ENCODE assay signal across 1 cellular context in the genomic region with DNA sequence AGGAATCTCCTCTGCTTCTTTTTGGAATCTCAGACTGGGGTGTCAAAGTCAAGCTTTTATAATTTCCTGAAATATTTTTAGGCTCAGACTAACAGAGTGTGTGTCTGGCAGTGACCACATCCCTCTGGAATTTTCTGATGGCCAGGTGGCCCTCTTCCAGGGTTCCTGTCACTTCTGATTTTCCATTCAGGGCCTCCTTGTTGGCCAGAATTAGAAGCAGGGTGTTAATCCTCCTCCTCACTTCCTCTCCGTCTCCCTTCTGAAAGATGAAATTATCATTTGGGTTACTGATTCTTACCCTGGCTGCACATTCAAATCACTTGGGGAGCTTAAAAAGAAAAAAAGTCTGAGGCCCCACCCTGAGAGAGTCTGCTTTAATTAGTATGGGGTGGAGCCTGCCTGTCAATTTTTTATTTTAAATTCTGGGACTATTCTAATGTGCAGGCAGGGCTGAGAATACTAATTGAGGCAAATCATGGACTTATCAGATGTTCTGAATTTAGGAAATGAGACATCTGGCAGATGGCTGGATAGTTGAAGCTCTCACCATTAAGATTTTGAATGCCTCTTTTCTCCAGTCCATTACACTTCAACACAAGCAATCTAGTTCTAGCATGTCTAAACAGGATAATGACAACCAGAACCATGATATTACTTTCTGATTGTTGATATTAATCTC.
TF ChIP-seq lines count a peak whose summit lies in the region.

No MANE protein-coding gene starts in this region.

TF ChIP-seq in SK-N-SH, 30 proteins besides CTCF, POLR2A, EP300 and RAD21 (continued from another document):
- TF ChIP-seq CHD2 (IDR thresholded peaks at IDR 0.05; ENCODE audit: low read length, partially characterized antibody) (no peak), GATA2 (CRISPR knock-in tag; IDR thresholded peaks at IDR 0.05) (peak; percentile 88), NFIC (IDR thresholded peaks at IDR 0.05; ENCODE audit: borderline replicate concordance) (peak; percentile 66), MXI1 (IDR thresholded peaks at IDR 0.05; ENCODE audit: low read depth, low read length) (no peak), ELF1 (IDR thresholded peaks at IDR 0.05) (no peak), YY1 (IDR thresholded peaks at IDR 0.05; ENCODE audit: low read depth) (no peak), POLR2AphosphoS5 (IDR thresholded peaks at IDR 0.05; ENCODE audit: low read depth, low read length) (no peak; the same call in 1 of the 2 replicates), TCF12 (IDR thresholded peaks at IDR 0.05) (peak; percentile 86)
- TF ChIP-seq, protein P1, sequence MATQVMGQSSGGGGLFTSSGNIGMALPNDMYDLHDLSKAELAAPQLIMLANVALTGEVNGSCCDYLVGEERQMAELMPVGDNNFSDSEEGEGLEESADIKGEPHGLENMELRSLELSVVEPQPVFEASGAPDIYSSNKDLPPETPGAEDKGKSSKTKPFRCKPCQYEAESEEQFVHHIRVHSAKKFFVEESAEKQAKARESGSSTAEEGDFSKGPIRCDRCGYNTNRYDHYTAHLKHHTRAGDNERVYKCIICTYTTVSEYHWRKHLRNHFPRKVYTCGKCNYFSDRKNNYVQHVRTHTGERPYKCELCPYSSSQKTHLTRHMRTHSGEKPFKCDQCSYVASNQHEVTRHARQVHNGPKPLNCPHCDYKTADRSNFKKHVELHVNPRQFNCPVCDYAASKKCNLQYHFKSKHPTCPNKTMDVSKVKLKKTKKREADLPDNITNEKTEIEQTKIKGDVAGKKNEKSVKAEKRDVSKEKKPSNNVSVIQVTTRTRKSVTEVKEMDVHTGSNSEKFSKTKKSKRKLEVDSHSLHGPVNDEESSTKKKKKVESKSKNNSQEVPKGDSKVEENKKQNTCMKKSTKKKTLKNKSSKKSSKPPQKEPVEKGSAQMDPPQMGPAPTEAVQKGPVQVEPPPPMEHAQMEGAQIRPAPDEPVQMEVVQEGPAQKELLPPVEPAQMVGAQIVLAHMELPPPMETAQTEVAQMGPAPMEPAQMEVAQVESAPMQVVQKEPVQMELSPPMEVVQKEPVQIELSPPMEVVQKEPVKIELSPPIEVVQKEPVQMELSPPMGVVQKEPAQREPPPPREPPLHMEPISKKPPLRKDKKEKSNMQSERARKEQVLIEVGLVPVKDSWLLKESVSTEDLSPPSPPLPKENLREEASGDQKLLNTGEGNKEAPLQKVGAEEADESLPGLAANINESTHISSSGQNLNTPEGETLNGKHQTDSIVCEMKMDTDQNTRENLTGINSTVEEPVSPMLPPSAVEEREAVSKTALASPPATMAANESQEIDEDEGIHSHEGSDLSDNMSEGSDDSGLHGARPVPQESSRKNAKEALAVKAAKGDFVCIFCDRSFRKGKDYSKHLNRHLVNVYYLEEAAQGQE (IDR thresholded peaks at IDR 0.05; ENCODE audit: low read depth, low read length): 0 out of 2 replicates have a peak, but pooled peaks have one; percentile 11
- TF ChIP-seq, protein P2, sequence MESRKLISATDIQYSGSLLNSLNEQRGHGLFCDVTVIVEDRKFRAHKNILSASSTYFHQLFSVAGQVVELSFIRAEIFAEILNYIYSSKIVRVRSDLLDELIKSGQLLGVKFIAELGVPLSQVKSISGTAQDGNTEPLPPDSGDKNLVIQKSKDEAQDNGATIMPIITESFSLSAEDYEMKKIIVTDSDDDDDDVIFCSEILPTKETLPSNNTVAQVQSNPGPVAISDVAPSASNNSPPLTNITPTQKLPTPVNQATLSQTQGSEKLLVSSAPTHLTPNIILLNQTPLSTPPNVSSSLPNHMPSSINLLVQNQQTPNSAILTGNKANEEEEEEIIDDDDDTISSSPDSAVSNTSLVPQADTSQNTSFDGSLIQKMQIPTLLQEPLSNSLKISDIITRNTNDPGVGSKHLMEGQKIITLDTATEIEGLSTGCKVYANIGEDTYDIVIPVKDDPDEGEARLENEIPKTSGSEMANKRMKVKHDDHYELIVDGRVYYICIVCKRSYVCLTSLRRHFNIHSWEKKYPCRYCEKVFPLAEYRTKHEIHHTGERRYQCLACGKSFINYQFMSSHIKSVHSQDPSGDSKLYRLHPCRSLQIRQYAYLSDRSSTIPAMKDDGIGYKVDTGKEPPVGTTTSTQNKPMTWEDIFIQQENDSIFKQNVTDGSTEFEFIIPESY (IDR thresholded peaks at IDR 0.05; ENCODE audit: borderline replicate concordance, low read depth): 0 out of 2 replicates have a peak, but pooled peaks have one; percentile 38
- TF ChIP-seq, protein P3, sequence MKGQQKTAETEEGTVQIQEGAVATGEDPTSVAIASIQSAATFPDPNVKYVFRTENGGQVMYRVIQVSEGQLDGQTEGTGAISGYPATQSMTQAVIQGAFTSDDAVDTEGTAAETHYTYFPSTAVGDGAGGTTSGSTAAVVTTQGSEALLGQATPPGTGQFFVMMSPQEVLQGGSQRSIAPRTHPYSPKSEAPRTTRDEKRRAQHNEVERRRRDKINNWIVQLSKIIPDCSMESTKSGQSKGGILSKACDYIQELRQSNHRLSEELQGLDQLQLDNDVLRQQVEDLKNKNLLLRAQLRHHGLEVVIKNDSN (IDR thresholded peaks at IDR 0.05; ENCODE audit: borderline replicate concordance, low read depth): no peak
- TF ChIP-seq, protein P4, sequence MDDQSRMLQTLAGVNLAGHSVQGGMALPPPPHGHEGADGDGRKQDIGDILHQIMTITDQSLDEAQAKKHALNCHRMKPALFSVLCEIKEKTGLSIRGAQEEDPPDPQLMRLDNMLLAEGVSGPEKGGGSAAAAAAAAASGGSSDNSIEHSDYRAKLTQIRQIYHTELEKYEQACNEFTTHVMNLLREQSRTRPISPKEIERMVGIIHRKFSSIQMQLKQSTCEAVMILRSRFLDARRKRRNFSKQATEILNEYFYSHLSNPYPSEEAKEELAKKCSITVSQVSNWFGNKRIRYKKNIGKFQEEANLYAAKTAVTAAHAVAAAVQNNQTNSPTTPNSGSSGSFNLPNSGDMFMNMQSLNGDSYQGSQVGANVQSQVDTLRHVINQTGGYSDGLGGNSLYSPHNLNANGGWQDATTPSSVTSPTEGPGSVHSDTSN (IDR thresholded peaks at IDR 0.05): peak; percentile 81
